Comparison of ENCODE assay signal across 8 cellular contexts in genomic region chr9:131530546-131530929, GRCh38. TPM values are rescaled to one million over a fixed set of nuclear protein-coding genes. Genes with fewer than 3 reads are reported as not detected.
DNase-seq lines count a peak whose midpoint lies in the region; ATAC-seq and TF ChIP-seq lines count a peak whose summit lies in the region.

No MANE protein-coding gene starts in this region.

- H3K9me2 ChIP-seq in DOHH2 (replicated peaks; ENCODE audit: control insufficient read depth, low read length) = no peaks in the 10 kb centered on the region

- peak overlapping the region; percentile 79 for H3K4me3 Mint-ChIP-seq in osteocyte (ENCODE audit: unreplicated experiment)

- no peaks in the 10 kb centered on the region for H3F3A ChIP-seq in DOHH2 (ENCODE audit: control insufficient read depth, insufficient read depth)

- H3K4me3 ChIP-seq in DOHH2 (ENCODE audit: low read length) = peak overlapping the region; percentile 93
- H3K4me3 ChIP-seq in WERI-Rb-1 (ENCODE audit: low read depth, low read length) = peak overlapping the region; percentile 74
- peak overlapping the region; percentile 79 for H3K4me3 ChIP-seq in fibroblast of villous mesenchyme (ENCODE audit: low read depth, low read length)

- no peaks in the 10 kb centered on the region for H3K27me3 Mint-ChIP-seq in osteocyte (ENCODE audit: unreplicated experiment)

- H3K36me3 Mint-ChIP-seq in osteocyte (ENCODE audit: unreplicated experiment) = peaks cover 21% of the 10 kb centered on the region

- H3K27ac ChIP-seq in DOHH2 (ENCODE audit: low read depth, low read length) (peak overlapping the region; percentile 40), WERI-Rb-1 (peak overlapping the region; percentile 96)

- H3K27me3 ChIP-seq in DOHH2 (ENCODE audit: control insufficient read depth, low read length) (no peaks in the 10 kb centered on the region), WERI-Rb-1 (ENCODE audit: insufficient read depth, low read depth, severe bottlenecking) (no peaks in the 10 kb centered on the region)

- no peaks in the 10 kb centered on the region for H4K20me1 ChIP-seq in DOHH2 (ENCODE audit: control insufficient read depth, insufficient read depth, low read depth, low read length)

- peak overlapping the region; percentile 99 for H3K4me2 ChIP-seq in DOHH2 (ENCODE audit: low read length)

- H3K36me3 ChIP-seq in DOHH2 (ENCODE audit: control insufficient read depth, low read length) (peaks cover 44% of the 10 kb centered on the region), WERI-Rb-1 (peaks cover 53% of the 10 kb centered on the region)

- H3K79me2 ChIP-seq in DOHH2 (ENCODE audit: control insufficient read depth, low read length) = peaks cover 16% of the 10 kb centered on the region

- H3K27ac Mint-ChIP-seq in osteocyte (ENCODE audit: unreplicated experiment) = no peak overlapping the region

- H3K9me3 ChIP-seq in DOHH2 (ENCODE audit: control insufficient read depth, insufficient read depth, low read length) (no peaks in the 10 kb centered on the region), WERI-Rb-1 (ENCODE audit: severe bottlenecking) (no peaks in the 10 kb centered on the region)

- TF ChIP-seq CTCF in DOHH2 (IDR thresholded peaks at IDR 0.05; ENCODE audit: low read depth, low read length, poor library complexity, severe bottlenecking) = peak; percentile 18
- TF ChIP-seq CTCF in WERI-Rb-1 (IDR thresholded peaks at IDR 0.05; ENCODE audit: low read depth, low read length) = peak; percentile 29; the same call in 1 of the 2 replicates
- no peak for TF ChIP-seq CTCF in fibroblast of villous mesenchyme (IDR thresholded peaks at IDR 0.05; ENCODE audit: insufficient read depth, low read depth, low read length)
- peak; percentile 24 for TF ChIP-seq CTCF in osteocyte (IDR thresholded peaks at IDR 0.05)

- ATAC-seq in GM19351 (IDR thresholded peaks at IDR 0.05; ENCODE audit: unreplicated experiment) = peak; percentile 21

- DNase-seq in HK-2 (ENCODE audit: unreplicated experiment) (peak; percentile 63), WERI-Rb-1 (peak; percentile 63), fibroblast of villous mesenchyme (ENCODE audit: low read depth) (peak; percentile 41), osteocyte (ENCODE audit: extremely low spot score, unreplicated experiment) (no peak), T1000 (lab: John Stamatoyannopoulos, UW) (no peak), NCI-H2196 (lab: John Stamatoyannopoulos, UW; ENCODE audit: unreplicated experiment) (no peak)

- peaks cover 15% of the 10 kb centered on the region for H3K4me1 Mint-ChIP-seq in osteocyte (ENCODE audit: unreplicated experiment)

- no peaks in the 10 kb centered on the region for H3K9me3 Mint-ChIP-seq in osteocyte (ENCODE audit: unreplicated experiment)

- H3K4me1 ChIP-seq in DOHH2 (ENCODE audit: control insufficient read depth, low read length) = peaks cover 23% of the 10 kb centered on the region

RNA-seq across cellular contexts. Expression of gene UCK1, which starts 0.5 kb away (rescaled TPM):
- total RNA-seq in fibroblast of villous mesenchyme (20.6 and 28.5 TPM in 2 replicates), osteocyte (30.7 and 32.2 TPM in 2 replicates)

RNA-seq across cellular contexts. Expression of gene PRRT1B, which starts 14.8 kb away (rescaled TPM):
- total RNA-seq in fibroblast of villous mesenchyme (not detected in 2 replicates), osteocyte (not detected in 2 replicates)

RNA-seq across cellular contexts. Expression of gene POMT1, which starts 27.8 kb away (rescaled TPM):
- total RNA-seq in fibroblast of villous mesenchyme (27.1 and 36.3 TPM in 2 replicates), osteocyte (53.3 and 54.8 TPM in 2 replicates)

Comparison
In these comparisons a context has a peak if more than half of its experiments do, and no peak if none do; other contexts are left out.
1. DNase-seq: peak in HK-2 (single experiment), WERI-Rb-1 (single experiment) and fibroblast of villous mesenchyme (single experiment); none in osteocyte (single experiment), T1000 (single experiment) and NCI-H2196 (single experiment).
2. Peak in every context shown above with its lines, with median percentiles within 50 percentile points of each other: H3K4me3 ChIP-seq.